8 cellular contexts compared by ENCODE assay signal in the genomic region with DNA sequence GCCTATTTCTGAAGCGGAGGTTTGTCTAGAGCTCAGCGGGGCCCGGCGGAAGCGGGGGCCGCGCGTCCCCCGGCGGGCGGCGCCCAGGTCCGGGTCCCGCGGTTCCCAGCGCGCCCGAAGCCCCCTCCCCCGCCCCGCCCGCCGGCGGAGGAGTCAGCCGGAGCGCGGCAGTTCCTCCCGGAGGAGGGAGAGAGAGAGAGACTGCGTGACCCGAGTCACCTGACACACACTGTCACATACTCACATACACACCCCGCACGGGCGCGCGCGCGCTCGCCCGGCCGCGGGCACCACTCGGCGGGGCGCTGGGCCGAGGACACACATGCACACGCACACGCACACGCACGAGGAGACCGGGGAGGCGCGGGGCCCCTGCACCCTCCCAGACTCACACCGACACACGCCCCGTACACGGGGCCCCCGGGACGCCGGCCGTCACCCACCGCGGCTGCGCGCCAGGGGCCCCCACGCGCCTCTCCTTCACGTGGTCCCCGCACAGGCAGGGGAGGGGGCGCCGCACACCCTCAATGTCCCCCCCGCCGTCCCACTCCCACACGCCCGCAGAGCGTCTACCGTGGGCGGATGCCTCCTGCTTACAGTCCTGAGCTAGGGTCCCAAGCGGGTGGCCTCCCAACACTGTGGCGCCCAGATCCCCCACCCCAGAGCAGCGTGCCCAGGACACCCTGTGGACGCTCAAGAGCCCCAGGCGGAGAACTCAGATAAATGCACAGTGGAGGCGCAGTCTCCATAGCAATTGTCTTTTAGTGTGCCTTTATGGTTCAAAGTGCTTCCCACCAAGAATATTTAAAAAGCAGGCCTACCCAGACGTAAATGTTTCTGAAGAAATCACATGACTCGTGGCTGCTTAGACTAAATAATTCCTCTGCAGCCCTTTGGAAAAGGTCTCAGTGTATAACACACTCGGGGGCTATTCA.
DNase-seq lines count a peak whose midpoint lies in the region; ATAC-seq lines count a peak whose summit lies in the region.

A gene with protein sequence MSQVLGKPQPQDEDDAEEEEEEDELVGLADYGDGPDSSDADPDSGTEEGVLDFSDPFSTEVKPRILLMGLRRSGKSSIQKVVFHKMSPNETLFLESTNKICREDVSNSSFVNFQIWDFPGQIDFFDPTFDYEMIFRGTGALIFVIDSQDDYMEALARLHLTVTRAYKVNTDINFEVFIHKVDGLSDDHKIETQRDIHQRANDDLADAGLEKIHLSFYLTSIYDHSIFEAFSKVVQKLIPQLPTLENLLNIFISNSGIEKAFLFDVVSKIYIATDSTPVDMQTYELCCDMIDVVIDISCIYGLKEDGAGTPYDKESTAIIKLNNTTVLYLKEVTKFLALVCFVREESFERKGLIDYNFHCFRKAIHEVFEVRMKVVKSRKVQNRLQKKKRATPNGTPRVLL (minus strand): TSS at position 203 of the 935 bp plus-strand sequence. CDS start 280 bp downstream, outside the sequence.

- peak; percentile 71 for ATAC-seq in GM19025 (IDR thresholded peaks at IDR 0.05; ENCODE audit: low read depth, unreplicated experiment)
- ATAC-seq in HG03280 (IDR thresholded peaks at IDR 0.05; ENCODE audit: unreplicated experiment): peak; percentile 79

- peaks cover 47% of the 10 kb centered on the region for H3K27me3 ChIP-seq in mucosa of stomach (ENCODE audit: control insufficient read depth, insufficient read depth, low read length)

- H3K4me1 ChIP-seq in mucosa of stomach (ENCODE audit: control insufficient read depth, insufficient read depth, low read length): peaks cover 14% of the 10 kb centered on the region

- no peaks in the 10 kb centered on the region for H3K9me3 ChIP-seq in mucosa of stomach (ENCODE audit: control insufficient read depth, low read length)

- H3K36me3 ChIP-seq in mucosa of stomach (ENCODE audit: control insufficient read depth, insufficient read depth, low read length): no peaks in the 10 kb centered on the region

- peak within 1 kb of the TSS; percentile 42 for H3K9ac ChIP-seq in mucosa of stomach (ENCODE audit: low read length)

- DNase-seq in Ammon's horn (ENCODE audit: low spot score) (peak; percentile 90), NCI-H69 (lab: John Stamatoyannopoulos, UW) (peak; percentile 96), epidermal melanocyte (ENCODE audit: insufficient read length, low spot score) (peak; percentile 58)
- peak; percentile 78 for DNase-seq in activated CD8-positive, alpha-beta memory T cell treated with anti-CD3 and anti-CD28 coated beads, Interleukin-2, amount 50 U/mL, for 48 hours
- peak; percentile 35 for DNase-seq in stimulated activated naive CD4-positive, alpha-beta T cell treated with Interleukin-2 at 50 U/mL for 16 hours (lab: John Stamatoyannopoulos, UW)

- peak within 1 kb of the TSS; percentile 47 for H3K4me3 ChIP-seq in mucosa of stomach (ENCODE audit: low read length)

Comparison
In these comparisons a context has a peak if more than half of its experiments do, and no peak if none do; other contexts are left out.
1. Peak in every context shown above with its lines: DNase-seq, ATAC-seq and H3K4me3 ChIP-seq.
2. DNase-seq: peak in every context shown above with its lines; median percentile 96 in NCI-H69; 90 in Ammon's horn; 78 in activated CD8-positive, alpha-beta memory T cell treated with anti-CD3 and anti-CD28 coated beads, Interleukin-2, amount 50 U/mL, for 48 hours; 58 in epidermal melanocyte; 35 in stimulated activated naive CD4-positive, alpha-beta T cell treated with Interleukin-2 at 50 U/mL for 16 hours.